ENCODE assay signal across 13 cellular contexts in the genomic region with DNA sequence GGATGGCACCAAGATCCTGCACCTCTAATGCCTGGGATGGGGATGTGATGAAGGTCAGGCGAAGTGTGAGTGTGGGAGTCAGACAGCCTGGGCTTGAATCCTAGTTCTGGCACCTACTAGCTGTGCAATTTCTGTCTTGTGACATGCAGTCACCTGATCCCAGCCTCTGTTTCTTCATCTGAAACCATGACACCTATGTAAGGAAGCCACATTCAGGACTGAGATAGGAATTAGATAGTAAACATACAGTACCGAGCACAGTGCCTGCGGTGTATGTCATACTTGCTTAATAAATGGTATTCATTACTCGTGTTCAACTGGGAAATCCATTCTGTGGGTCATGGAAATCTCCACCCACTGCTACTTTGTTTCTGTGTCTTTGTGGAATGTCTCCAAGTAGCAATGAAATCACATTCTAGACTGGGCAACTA.
A peak's percentile ranks its signal among the peaks of the same experiment; 100 is the strongest.
DNase-seq lines count a peak whose midpoint lies in the region; ATAC-seq and TF ChIP-seq lines count a peak whose summit lies in the region.
"Had no signal": no experiment of that assay in that cellular context is flagged by ENCODE, and none has a peak within 500 bp of the region (broad histone marks: within the 10 kb centered on the region; RNA-seq: fewer than 3 reads in every experiment).

No MANE protein-coding gene starts in this region.

- peak overlapping the region; percentile 23 for H3K27ac ChIP-seq in left ventricle myocardium inferior (replicated peaks)
- H3K27ac ChIP-seq in tibial artery, result peak overlapping the region; percentile 14 to 20
- H3K27ac ChIP-seq in substantia nigra (ENCODE audit: low read depth, low read length, poor library complexity, severe bottlenecking), result no peak overlapping the region

- H3K27me3 ChIP-seq in left ventricle myocardium inferior (ENCODE audit: low read depth), result no peaks in the 10 kb centered on the region
- no peaks in the 10 kb centered on the region for H3K27me3 ChIP-seq in tibial artery

- H3K36me3 ChIP-seq in left ventricle myocardium inferior (no peaks in the 10 kb centered on the region), tibial artery (no peaks in the 10 kb centered on the region)

- H3K27me3 Mint-ChIP-seq in osteocyte (ENCODE audit: unreplicated experiment), result no peaks in the 10 kb centered on the region

- H3K4me1 ChIP-seq in left ventricle myocardium inferior, result peaks cover 36% of the 10 kb centered on the region
- H3K4me1 ChIP-seq in tibial artery, result peaks cover 0 to 31% (median 26%) of the 10 kb centered on the region in 4 donors

- DNase-seq in left ventricle myocardium inferior, result no peak
- no peak for DNase-seq in Right ventricle myocardium inferior (ENCODE audit: missing footprints)
- DNase-seq in fibroblast of mammary gland (ENCODE audit: low read depth), result peak; percentile 51
- no peak for DNase-seq in osteocyte (ENCODE audit: extremely low spot score, unreplicated experiment)
- DNase-seq in tibial artery, result no peak
- no peak for DNase-seq in substantia nigra (lab: John Stamatoyannopoulos, UW)
- DNase-seq in activated T-cell treated with anti-CD3 and anti-CD28 coated beads for 4 hours, result no peak
- DNase-seq: 8988T, DMS53, GOT3, PC-3 had no signal

- peak overlapping the region; percentile 74 for H3K27ac Mint-ChIP-seq in osteocyte (ENCODE audit: unreplicated experiment)
- H3K27ac Mint-ChIP-seq: CD14-positive monocyte had no signal

- H3K9me3 ChIP-seq in left ventricle myocardium inferior (replicated peaks), result peaks cover 4% of the 10 kb centered on the region
- H3K9me3 ChIP-seq in tibial artery, result no peaks in the 10 kb centered on the region

- H3K4me3 ChIP-seq in left ventricle myocardium inferior (no peak overlapping the region), fibroblast of mammary gland (ENCODE audit: control insufficient read depth, low read depth, low read length) (no peak overlapping the region), tibial artery (no peak overlapping the region)

- intact Hi-C loops in left ventricle myocardium inferior (cut with micrococcal nuclease), result no loop called here
- intact Hi-C loops in Right ventricle myocardium inferior (cut with DNase I), result no loop called here
- intact Hi-C loops in tibial artery (cut with DNase I; ENCODE audit: low total_unique reads), result no loop called here

- H3K4me1 Mint-ChIP-seq in osteocyte (ENCODE audit: unreplicated experiment), result peaks cover 47% of the 10 kb centered on the region
- H3K4me1 Mint-ChIP-seq: CD14-positive monocyte had no signal

- peaks cover 1% of the 10 kb centered on the region for H3K36me3 Mint-ChIP-seq in osteocyte (ENCODE audit: unreplicated experiment)
- H3K36me3 Mint-ChIP-seq: CD14-positive monocyte had no signal

- TF ChIP-seq CTCF in left ventricle myocardium inferior (IDR thresholded peaks at IDR 0.05; ENCODE audit: borderline replicate concordance) (no peak), fibroblast of mammary gland (conservative IDR thresholded peaks at IDR 0.05; ENCODE audit: control insufficient read depth, insufficient read depth, low read depth, low read length) (no peak), osteocyte (IDR thresholded peaks at IDR 0.05) (no peak), tibial artery (IDR thresholded peaks at IDR 0.05) (no peak)

- H3K4me3 Mint-ChIP-seq in osteocyte (ENCODE audit: unreplicated experiment), result no peak overlapping the region
- H3K4me3 Mint-ChIP-seq: CD14-positive monocyte had no signal

- H3K9me3 Mint-ChIP-seq in osteocyte (ENCODE audit: unreplicated experiment), result no peaks in the 10 kb centered on the region

- ATAC-seq in Right ventricle myocardium inferior (no peak), GM21786 (IDR thresholded peaks at IDR 0.05; ENCODE audit: unreplicated experiment) (no peak)
- ATAC-seq: PC-3 had no signal
